In the genomic region with DNA sequence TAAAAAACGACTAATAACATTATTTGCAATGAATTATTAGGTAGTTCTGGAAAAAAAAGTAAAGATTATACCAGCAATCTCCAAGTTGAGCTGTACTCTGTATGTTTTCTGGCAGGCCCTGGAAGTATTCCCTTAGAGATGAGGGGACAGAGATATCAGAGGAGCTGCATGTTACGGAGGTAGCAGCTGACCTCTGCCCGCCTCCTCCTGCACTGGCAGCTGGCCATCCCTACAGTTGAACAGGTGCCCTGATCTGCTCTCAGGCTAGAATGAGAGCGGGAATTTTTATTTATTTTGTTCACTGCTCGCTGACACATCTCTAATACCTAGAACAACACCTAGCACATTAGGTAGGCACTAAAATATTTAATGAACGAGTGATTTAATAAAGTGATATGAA, we compare ENCODE assay signal across 1 cellular context.
TF ChIP-seq lines count a peak whose summit lies in the region.

No MANE protein-coding gene starts in this region.

TF ChIP-seq in GM23338, 12 proteins besides CTCF, POLR2A, EP300 and RAD21 (continued from another document):
- TF ChIP-seq, protein P1, sequence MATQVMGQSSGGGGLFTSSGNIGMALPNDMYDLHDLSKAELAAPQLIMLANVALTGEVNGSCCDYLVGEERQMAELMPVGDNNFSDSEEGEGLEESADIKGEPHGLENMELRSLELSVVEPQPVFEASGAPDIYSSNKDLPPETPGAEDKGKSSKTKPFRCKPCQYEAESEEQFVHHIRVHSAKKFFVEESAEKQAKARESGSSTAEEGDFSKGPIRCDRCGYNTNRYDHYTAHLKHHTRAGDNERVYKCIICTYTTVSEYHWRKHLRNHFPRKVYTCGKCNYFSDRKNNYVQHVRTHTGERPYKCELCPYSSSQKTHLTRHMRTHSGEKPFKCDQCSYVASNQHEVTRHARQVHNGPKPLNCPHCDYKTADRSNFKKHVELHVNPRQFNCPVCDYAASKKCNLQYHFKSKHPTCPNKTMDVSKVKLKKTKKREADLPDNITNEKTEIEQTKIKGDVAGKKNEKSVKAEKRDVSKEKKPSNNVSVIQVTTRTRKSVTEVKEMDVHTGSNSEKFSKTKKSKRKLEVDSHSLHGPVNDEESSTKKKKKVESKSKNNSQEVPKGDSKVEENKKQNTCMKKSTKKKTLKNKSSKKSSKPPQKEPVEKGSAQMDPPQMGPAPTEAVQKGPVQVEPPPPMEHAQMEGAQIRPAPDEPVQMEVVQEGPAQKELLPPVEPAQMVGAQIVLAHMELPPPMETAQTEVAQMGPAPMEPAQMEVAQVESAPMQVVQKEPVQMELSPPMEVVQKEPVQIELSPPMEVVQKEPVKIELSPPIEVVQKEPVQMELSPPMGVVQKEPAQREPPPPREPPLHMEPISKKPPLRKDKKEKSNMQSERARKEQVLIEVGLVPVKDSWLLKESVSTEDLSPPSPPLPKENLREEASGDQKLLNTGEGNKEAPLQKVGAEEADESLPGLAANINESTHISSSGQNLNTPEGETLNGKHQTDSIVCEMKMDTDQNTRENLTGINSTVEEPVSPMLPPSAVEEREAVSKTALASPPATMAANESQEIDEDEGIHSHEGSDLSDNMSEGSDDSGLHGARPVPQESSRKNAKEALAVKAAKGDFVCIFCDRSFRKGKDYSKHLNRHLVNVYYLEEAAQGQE (IDR thresholded peaks at IDR 0.05; ENCODE audit: unreplicated experiment) = no peak
- no peak for TF ChIP-seq ETS1 (IDR thresholded peaks at IDR 0.05)
- no peak for TF ChIP-seq NANOG (IDR thresholded peaks at IDR 0.05; ENCODE audit: borderline replicate concordance)
- no peak for TF ChIP-seq ZNF331 (CRISPR knock-in tag; IDR thresholded peaks at IDR 0.05; ENCODE audit: low read depth)
TF ChIP-seq in GM23338: peak in this region for 0.
